Comparison of ENCODE assay signal across 20 cellular contexts in the genomic region with DNA sequence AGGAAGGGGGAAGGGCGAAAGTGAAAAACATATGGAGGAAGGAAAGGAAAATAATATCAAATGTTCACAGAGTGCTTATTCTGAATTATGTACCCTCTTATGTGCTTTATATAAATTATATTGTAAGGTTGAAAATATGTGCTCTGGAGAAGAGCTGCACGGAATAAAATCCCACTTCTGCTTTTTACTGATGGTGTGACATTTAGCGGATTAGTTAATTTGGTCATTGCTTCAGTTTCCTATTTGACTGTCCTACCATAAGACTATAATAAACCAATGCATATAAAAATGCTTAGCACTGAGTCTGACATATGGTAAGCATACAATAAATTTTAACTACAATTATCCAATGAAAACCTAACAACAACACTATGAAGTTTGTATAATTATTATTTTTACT.
DNase-seq lines count a peak whose midpoint lies in the region; ATAC-seq and TF ChIP-seq lines count a peak whose summit lies in the region.
"Had no signal": no experiment of that assay in that cellular context is flagged by ENCODE, and none has a peak within 500 bp of the region (broad histone marks: within the 10 kb centered on the region; RNA-seq: fewer than 3 reads in every experiment).

No MANE protein-coding gene starts in this region.

- no peaks in the 10 kb centered on the region for H3K36me3 ChIP-seq in WERI-Rb-1
- H3K36me3 ChIP-seq: prostate gland, SJSA1 had no signal

- H3K27me3 ChIP-seq in WERI-Rb-1 (ENCODE audit: insufficient read depth, low read depth, severe bottlenecking): no peaks in the 10 kb centered on the region
- H3K27me3 ChIP-seq: body of pancreas, SJSA1 had no signal

- H3K27ac ChIP-seq in WERI-Rb-1: no peak overlapping the region
- H3K27ac ChIP-seq: body of pancreas, coronary artery, prostate gland, SJSA1 had no signal

- ATAC-seq in GM18870 (IDR thresholded peaks at IDR 0.05; ENCODE audit: unreplicated experiment): peak; percentile 75
- peak; percentile 54 for ATAC-seq in HG02642 (IDR thresholded peaks at IDR 0.05; ENCODE audit: poor library complexity, unreplicated experiment)
- peak; percentile 65 for ATAC-seq in HG03354 (IDR thresholded peaks at IDR 0.05; ENCODE audit: poor library complexity, severe bottlenecking, unreplicated experiment)
- ATAC-seq in stimulated activated memory B cell treated with anti-CD40 and anti-IgM and Interleukin-4, amounts not matched to agents 10 μg/mL and 1 μg/mL and 100 μg/mL, for 72 hours: no peak
- ATAC-seq: body of pancreas had no signal

- no peaks in the 10 kb centered on the region for H3K36me3 Mint-ChIP-seq in stimulated activated memory B cell treated with anti-CD40 and anti-IgM and Interleukin-4, amounts not matched to agents 10 μg/mL and 1 μg/mL and 100 μg/mL, for 72 hours
- H3K36me3 Mint-ChIP-seq: activated naive CD8-positive, alpha-beta T cell treated with anti-CD3 and anti-CD28 coated beads for 36 hours had no signal

- H3K4me3 ChIP-seq in WERI-Rb-1 (ENCODE audit: low read depth, low read length): no peak overlapping the region
- H3K4me3 ChIP-seq: body of pancreas, coronary artery, prostate gland, SJSA1 had no signal

- no peaks in the 10 kb centered on the region for H3K9me3 ChIP-seq in WERI-Rb-1 (ENCODE audit: severe bottlenecking)
- H3K9me3 ChIP-seq: body of pancreas, Caco-2, prostate gland, SJSA1 had no signal

- H3K27ac Mint-ChIP-seq in stimulated activated memory B cell treated with anti-CD40 and anti-IgM and Interleukin-4, amounts not matched to agents 10 μg/mL and 1 μg/mL and 100 μg/mL, for 72 hours: peak overlapping the region; percentile 52
- H3K27ac Mint-ChIP-seq: activated naive CD8-positive, alpha-beta T cell treated with anti-CD3 and anti-CD28 coated beads for 36 hours had no signal

- peaks cover 6% of the 10 kb centered on the region for H3K4me1 Mint-ChIP-seq in stimulated activated memory B cell treated with anti-CD40 and anti-IgM and Interleukin-4, amounts not matched to agents 10 μg/mL and 1 μg/mL and 100 μg/mL, for 72 hours

- H3K9me3 Mint-ChIP-seq in stimulated activated memory B cell treated with anti-CD40 and anti-IgM and Interleukin-4, amounts not matched to agents 10 μg/mL and 1 μg/mL and 100 μg/mL, for 72 hours: no peaks in the 10 kb centered on the region
- H3K9me3 Mint-ChIP-seq: activated naive CD8-positive, alpha-beta T cell treated with anti-CD3 and anti-CD28 coated beads for 36 hours had no signal

- no peak for TF ChIP-seq CTCF in WERI-Rb-1 (IDR thresholded peaks at IDR 0.05; ENCODE audit: low read depth, low read length)

- H3K4me3 Mint-ChIP-seq in stimulated activated memory B cell treated with anti-CD40 and anti-IgM and Interleukin-4, amounts not matched to agents 10 μg/mL and 1 μg/mL and 100 μg/mL, for 72 hours: no peak overlapping the region
- H3K4me3 Mint-ChIP-seq: activated naive CD8-positive, alpha-beta T cell treated with anti-CD3 and anti-CD28 coated beads for 36 hours had no signal

- peaks cover 9% of the 10 kb centered on the region for H3K27me3 Mint-ChIP-seq in stimulated activated memory B cell treated with anti-CD40 and anti-IgM and Interleukin-4, amounts not matched to agents 10 μg/mL and 1 μg/mL and 100 μg/mL, for 72 hours

- DNase-seq in NCI-H1092 treated with DMSO at 0.1 percent for 48 hours (lab: John Stamatoyannopoulos, UW) (no peak), T1000 (lab: John Stamatoyannopoulos, UW) (no peak), WERI-Rb-1 (no peak)
- DNase-seq: activated CD8-positive, alpha-beta memory T cell treated with anti-CD3 and anti-CD28 coated beads for 24 hours; activated naive CD8-positive, alpha-beta T cell treated with anti-CD3 and anti-CD28 coated beads for 36 hours; AML-193; body of pancreas; Caco-2; hypothalamus; mesendoderm; NCI-H82; small intestine; stimulated activated CD4-positive, alpha-beta T cell treated with anti-CD3 and anti-CD28 coated beads, Interleukin-4, amount 100 ng/mL, for 1 hour had no signal
